ENCODE assay signal across 9 cellular contexts in the genomic region with DNA sequence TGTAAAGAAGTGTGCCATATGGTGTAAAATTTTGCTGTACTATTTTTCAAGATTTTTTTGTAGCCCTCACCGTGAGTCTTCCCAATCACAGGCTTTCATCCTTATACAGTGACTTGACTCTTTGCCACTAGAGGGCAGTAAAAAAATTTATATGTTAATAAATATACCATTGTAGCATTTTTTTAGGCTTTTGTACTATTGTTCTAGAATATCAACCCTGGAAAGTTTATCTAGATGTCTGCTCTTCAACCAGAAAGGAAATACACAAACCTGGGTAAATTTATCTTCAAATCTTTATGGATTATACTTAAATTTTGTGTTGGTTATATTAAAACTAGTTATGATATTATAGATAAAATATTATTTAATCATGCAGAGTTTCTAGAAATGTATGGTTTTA.
DNase-seq lines count a peak whose midpoint lies in the region; ATAC-seq and TF ChIP-seq lines count a peak whose summit lies in the region.
"Had no signal": no experiment of that assay in that cellular context is flagged by ENCODE, and none has a peak within 500 bp of the region (broad histone marks: within the 10 kb centered on the region; RNA-seq: fewer than 3 reads in every experiment).

No MANE protein-coding gene starts in this region.

- no peaks in the 10 kb centered on the region for H3K36me3 Mint-ChIP-seq in activated naive CD4-positive, alpha-beta T cell treated with anti-CD3 and anti-CD28 coated beads for 36 hours (ENCODE audit: low read depth)

- TF ChIP-seq CTCF in LNCaP clone FGC (IDR thresholded peaks at IDR 0.05; ENCODE audit: control insufficient read depth, extremely low read depth, insufficient read depth), result peak; percentile 42
- TF ChIP-seq CTCF in fibroblast of mammary gland (conservative IDR thresholded peaks at IDR 0.05; ENCODE audit: control insufficient read depth, insufficient read depth, low read depth, low read length), result peak; percentile 59
- TF ChIP-seq CTCF in sigmoid colon (IDR thresholded peaks at IDR 0.05), result peak in 3 of 4 experiments; percentile 41 to 62 (median 44)

- peaks cover 14% of the 10 kb centered on the region for H3K27me3 Mint-ChIP-seq in activated naive CD4-positive, alpha-beta T cell treated with anti-CD3 and anti-CD28 coated beads for 36 hours (ENCODE audit: low read depth)

- H3K9me3 ChIP-seq in sigmoid colon, result no peaks in the 10 kb centered on the region
- H3K9me3 ChIP-seq: SJSA1 had no signal

- no peaks in the 10 kb centered on the region for H3K9me3 Mint-ChIP-seq in activated naive CD4-positive, alpha-beta T cell treated with anti-CD3 and anti-CD28 coated beads for 36 hours

- H3K27ac Mint-ChIP-seq in activated naive CD4-positive, alpha-beta T cell treated with anti-CD3 and anti-CD28 coated beads for 36 hours, result no peak overlapping the region

- H3K27ac ChIP-seq in sigmoid colon, result no peak overlapping the region
- H3K27ac ChIP-seq: SJSA1 had no signal

- intact Hi-C loops in sigmoid colon (cut with DNase I), result loop anchor here (2.0 kb wide), 1 partner anchor 328 kb away; no protein-coding TSS in a partner anchor
- intact Hi-C loops in activated naive CD4-positive, alpha-beta T cell treated with anti-CD3 and anti-CD28 coated beads for 36 hours (cut with micrococcal nuclease), result loop anchor here (1.0 kb wide), 3 partner anchors 328 to 784 kb away; no protein-coding TSS in a partner anchor

- peaks cover 0 to 15% (median 2%) of the 10 kb centered on the region in 4 donors for H3K4me1 ChIP-seq in sigmoid colon
- H3K4me1 ChIP-seq: SJSA1 had no signal

- CTCF ChIA-PET in activated naive CD4-positive, alpha-beta T cell treated with anti-CD3 and anti-CD28 coated beads for 36 hours (lab: Charles Lee), result interaction anchor here (1.0 to 1.3 kb wide), 2 partner anchors 8 to 446 kb away, joined by 3 read pairs; no protein-coding TSS in a partner anchor

- H3K4me3 Mint-ChIP-seq in activated naive CD4-positive, alpha-beta T cell treated with anti-CD3 and anti-CD28 coated beads for 36 hours, result no peak overlapping the region

- TF ChIP-seq POLR2A in sigmoid colon (IDR thresholded peaks at IDR 0.05), result no peak

- DNase-seq in DMS153 (lab: John Stamatoyannopoulos, UW) (peak; percentile 40), LNCaP clone FGC (ENCODE audit: low read depth) (no peak), SHP77 treated with DMSO at 0.1 percent for 48 hours (lab: John Stamatoyannopoulos, UW) (peak; percentile 28), fibroblast of mammary gland (ENCODE audit: low read depth) (peak; percentile 55), sigmoid colon (no peak), middle frontal gyrus (ENCODE audit: extremely low spot score, low spot score) (no peak)
- DNase-seq in activated naive CD4-positive, alpha-beta T cell treated with anti-CD3 and anti-CD28 coated beads for 36 hours, result no peak

- H3K36me3 ChIP-seq in sigmoid colon, result no peaks in the 10 kb centered on the region
- H3K36me3 ChIP-seq: SJSA1 had no signal

- no peaks in the 10 kb centered on the region for H3K27me3 ChIP-seq in sigmoid colon
- H3K27me3 ChIP-seq: SJSA1 had no signal

- peak; percentile 75 for ATAC-seq in GM21526 (IDR thresholded peaks at IDR 0.05; ENCODE audit: low FRiP score, unreplicated experiment)

- H3K4me3 ChIP-seq in LNCaP clone FGC (ENCODE audit: low read depth, low read length) (no peak overlapping the region), fibroblast of mammary gland (ENCODE audit: control insufficient read depth, low read depth, low read length) (no peak overlapping the region), sigmoid colon (no peak overlapping the region)
- H3K4me3 ChIP-seq: SJSA1 had no signal

- 1 to 2% methylated on average over 1 of the region's 1 CpG for WGBS in sigmoid colon, 2 donors

- no peaks in the 10 kb centered on the region for H3K4me1 Mint-ChIP-seq in activated naive CD4-positive, alpha-beta T cell treated with anti-CD3 and anti-CD28 coated beads for 36 hours (ENCODE audit: low read depth)

- TF ChIP-seq EP300 in sigmoid colon (IDR thresholded peaks at IDR 0.05), result no peak

Comparison
In these comparisons a context has a peak if more than half of its experiments do, and no peak if none do; other contexts are left out.
1. DNase-seq: peak in DMS153 (single experiment), SHP77 treated with DMSO at 0.1 percent for 48 hours (single experiment) and fibroblast of mammary gland (single experiment); none in LNCaP clone FGC (single experiment), sigmoid colon (single experiment), middle frontal gyrus (single experiment) and activated naive CD4-positive, alpha-beta T cell treated with anti-CD3 and anti-CD28 coated beads for 36 hours (single experiment).
2. Peak in every context shown above with its lines, with median percentiles within 50 percentile points of each other: CTCF ChIP-seq.